In the genomic region with DNA sequence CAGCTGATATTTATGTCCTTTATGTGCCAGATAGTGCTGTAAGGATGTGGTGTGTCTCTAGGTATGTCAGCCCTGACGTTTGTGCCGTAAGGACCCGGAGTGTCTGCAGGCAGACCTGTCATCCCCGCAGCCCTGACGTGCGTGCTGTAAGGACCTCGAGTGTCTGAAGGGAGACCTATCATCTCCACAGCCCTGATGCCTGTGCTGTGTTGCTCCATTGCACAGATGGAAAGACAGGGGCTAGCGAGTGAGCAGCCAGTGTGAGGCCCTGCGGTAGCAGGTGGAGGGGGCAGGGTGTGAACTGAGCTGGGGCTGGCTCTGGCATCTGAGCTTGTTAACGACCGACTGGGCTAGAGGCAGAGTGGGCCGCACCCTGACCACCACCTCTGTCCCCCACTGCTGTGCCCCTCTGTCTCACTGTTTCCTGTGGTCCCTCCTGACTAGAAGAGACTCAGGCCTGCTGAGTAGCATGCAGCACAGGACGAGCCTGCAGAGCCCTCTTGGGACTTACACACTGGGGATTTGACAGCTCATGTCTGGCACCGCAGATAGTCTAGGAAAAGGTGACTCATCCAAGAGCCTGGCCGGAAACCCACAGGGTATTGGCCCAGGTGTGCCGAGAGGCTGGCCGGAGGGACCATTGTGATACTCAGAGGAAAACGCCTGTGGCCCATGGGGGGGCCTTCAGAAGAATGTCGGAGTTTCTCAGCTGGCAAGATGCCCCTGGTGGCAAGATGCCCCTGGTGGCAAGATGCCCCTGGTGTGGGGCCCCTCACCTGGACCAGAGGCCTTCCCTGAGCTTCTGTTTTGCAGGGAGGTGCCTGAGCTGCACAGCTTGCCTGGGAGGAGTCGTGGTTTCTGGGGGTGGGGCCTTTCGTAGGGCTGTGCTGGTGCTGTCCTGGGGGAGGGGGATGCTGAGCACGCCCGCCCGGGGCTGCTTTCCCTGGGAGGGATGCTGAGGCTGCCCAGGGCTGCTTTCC, we compare ENCODE assay signal across 8 cellular contexts. TPM values are rescaled to one million over a fixed set of nuclear protein-coding genes. Genes with fewer than 3 reads are reported as not detected.
DNase-seq lines count a peak whose midpoint lies in the region; ATAC-seq and TF ChIP-seq lines count a peak whose summit lies in the region.

No MANE protein-coding gene starts in this region.

- BruUV-seq in PC-9 (replicated peaks; lab: Mats Ljungman, UMichigan): no TSS peak

- H3K36me3 Mint-ChIP-seq in CD4-positive, CD25-positive, alpha-beta regulatory T cell: no peaks in the 10 kb centered on the region

- H3K4me3 ChIP-seq in CD4-positive, CD25-positive, alpha-beta regulatory T cell (ENCODE audit: low read depth, low read length): no peak overlapping the region
- H3K4me3 ChIP-seq in PC-9: no peak overlapping the region; the same call in 1 of the 2 replicates

- no peak overlapping the region for H3K4me3 Mint-ChIP-seq in CD4-positive, CD25-positive, alpha-beta regulatory T cell

- H3K27ac ChIP-seq in CD4-positive, CD25-positive, alpha-beta regulatory T cell (ENCODE audit: insufficient read depth, low read length, poor library complexity, severe bottlenecking): no peak overlapping the region
- peak overlapping the region; percentile 55 for H3K27ac ChIP-seq in PC-9

- no peaks in the 10 kb centered on the region for H3K27me3 ChIP-seq in CD4-positive, CD25-positive, alpha-beta regulatory T cell (ENCODE audit: control insufficient read depth, insufficient read depth, low read length)
- no peaks in the 10 kb centered on the region for H3K27me3 ChIP-seq in PC-9 (ENCODE audit: insufficient read depth, low read depth)

- TF ChIP-seq CTCF in PC-9 (conservative IDR thresholded peaks at IDR 0.05): no peak

- H3K79me2 ChIP-seq in PC-9 (ENCODE audit: low read depth): peaks cover 7% of the 10 kb centered on the region

- no peaks in the 10 kb centered on the region for H3K36me3 ChIP-seq in CD4-positive, CD25-positive, alpha-beta regulatory T cell (ENCODE audit: control insufficient read depth, insufficient read depth, low read length)
- H3K36me3 ChIP-seq in PC-9 (ENCODE audit: low read depth): no peaks in the 10 kb centered on the region

- peak overlapping the region in 1 of 3 donors; percentile 62 for H3K27ac Mint-ChIP-seq in CD4-positive, CD25-positive, alpha-beta regulatory T cell

- intact Hi-C loops in PC-9 (cut with micrococcal nuclease; ENCODE audit: unreplicated experiment): loop anchor here (1.0 to 10.0 kb wide), 5 partner anchors 19 to 114 kb away; partner anchors contain the start of gene INPP5A
- intact Hi-C loops in left cardiac atrium (cut with DNase I): loop anchor here (10.0 kb wide), 2 partner anchors 63 to 107 kb away; no protein-coding TSS in a partner anchor

- ATAC-seq in CD4-positive, CD25-positive, alpha-beta regulatory T cell (ENCODE audit: low read depth in 2 of 2): peak; percentile 82 to 89
- ATAC-seq in GM19023 (IDR thresholded peaks at IDR 0.05; ENCODE audit: unreplicated experiment): peak; percentile 71
- peak; percentile 64 for ATAC-seq in HG03103 (IDR thresholded peaks at IDR 0.05; ENCODE audit: low read depth, unreplicated experiment)
- peak; percentile 39 to 93 for ATAC-seq in left cardiac atrium

- H3K27me3 Mint-ChIP-seq in CD4-positive, CD25-positive, alpha-beta regulatory T cell: no peaks in the 10 kb centered on the region

- H3K4me2 ChIP-seq in PC-9: peak overlapping the region; percentile 72

- peaks cover 25% of the 10 kb centered on the region for H3K4me1 ChIP-seq in CD4-positive, CD25-positive, alpha-beta regulatory T cell (ENCODE audit: control insufficient read depth, insufficient read depth, low read length, poor library complexity, severe bottlenecking)
- peaks cover 55% of the 10 kb centered on the region for H3K4me1 ChIP-seq in PC-9 (replicated peaks; ENCODE audit: insufficient read depth)

- DNase-seq in CD4-positive, CD25-positive, alpha-beta regulatory T cell: peak in 1 of 3 donors; percentile 74
- peak; percentile 85 to 90 for DNase-seq in PC-9
- DNase-seq in activated effector memory CD4-positive, alpha-beta T cell treated with anti-CD3 and anti-CD28 coated beads, Interleukin-2, amount 50 U/mL, for 16 hours: peak; percentile 78
- no peak for DNase-seq in left cardiac atrium
- peak; percentile 56 to 63 (median 59) for DNase-seq in stimulated activated CD4-positive, alpha-beta T cell treated with anti-CD3 and anti-CD28 coated beads, Interleukin-12 subunit alpha, Interleukin-12 subunit beta, amount 100 ng/mL, for 48 hours (ENCODE audit: low read depth in 2 of 3, low spot score in 1 of 3)
- DNase-seq in NCI-H1105 (lab: John Stamatoyannopoulos, UW): no peak

- H2AFZ ChIP-seq in PC-9: no peak overlapping the region

- POLR2A ChIA-PET in PC-9 (lab: Charles Lee; ENCODE audit: unreplicated experiment): no interaction called here

- H3K9me3 Mint-ChIP-seq in CD4-positive, CD25-positive, alpha-beta regulatory T cell: no peaks in the 10 kb centered on the region

- peaks cover 0 to 30% (median 12%) of the 10 kb centered on the region in 4 donors for H3K4me1 Mint-ChIP-seq in CD4-positive, CD25-positive, alpha-beta regulatory T cell

- H3F3A ChIP-seq in PC-9 (ENCODE audit: insufficient read depth, low read depth): peaks cover 40% of the 10 kb centered on the region

- CTCF ChIA-PET in PC-9 (lab: Charles Lee): no interaction called here

- 0 out of 2 replicates have a peak, but pooled peaks cover 6% of the 10 kb centered on the region for H4K20me1 ChIP-seq in PC-9 (ENCODE audit: insufficient read depth)

- H3K9me2 ChIP-seq in PC-9 (ENCODE audit: insufficient read depth): no peaks in the 10 kb centered on the region

- no peaks in the 10 kb centered on the region for H3K9me3 ChIP-seq in CD4-positive, CD25-positive, alpha-beta regulatory T cell (ENCODE audit: control insufficient read depth in 2 of 2, low read length in 2 of 2)
- no peaks in the 10 kb centered on the region for H3K9me3 ChIP-seq in PC-9 (ENCODE audit: insufficient read depth, low read depth)

RNA-seq across cellular contexts. Expression of gene INPP5A, which starts 34.3 kb away (rescaled TPM):
- total RNA-seq in CD4-positive, CD25-positive, alpha-beta regulatory T cell: 21.3 TPM
- polyA plus RNA-seq in CD4-positive, CD25-positive, alpha-beta regulatory T cell: 1 to 10 TPM in 2 of 4 donors, under 1 TPM in 2; 0.66 to 1.7 (median 0.89) TPM
- total RNA-seq in PC-9 (2021): 18.4 and 18.8 TPM in 2 replicates
- 10 to 100 TPM; 74.4 to 95.3 TPM for total RNA-seq in left cardiac atrium

Comparison
In these comparisons a context has a peak if more than half of its experiments do, and no peak if none do; other contexts are left out.
1. DNase-seq: peak in PC-9 (2 of 2), activated effector memory CD4-positive, alpha-beta T cell treated with anti-CD3 and anti-CD28 coated beads, Interleukin-2, amount 50 U/mL, for 16 hours (single experiment) and stimulated activated CD4-positive, alpha-beta T cell treated with anti-CD3 and anti-CD28 coated beads, Interleukin-12 subunit alpha, Interleukin-12 subunit beta, amount 100 ng/mL, for 48 hours (3 of 3); none in left cardiac atrium (single experiment) and NCI-H1105 (single experiment).
2. Peak in every context shown above with its lines, with median percentiles within 50 percentile points of each other: ATAC-seq.